25 cellular contexts compared by ENCODE assay signal in the genomic region with DNA sequence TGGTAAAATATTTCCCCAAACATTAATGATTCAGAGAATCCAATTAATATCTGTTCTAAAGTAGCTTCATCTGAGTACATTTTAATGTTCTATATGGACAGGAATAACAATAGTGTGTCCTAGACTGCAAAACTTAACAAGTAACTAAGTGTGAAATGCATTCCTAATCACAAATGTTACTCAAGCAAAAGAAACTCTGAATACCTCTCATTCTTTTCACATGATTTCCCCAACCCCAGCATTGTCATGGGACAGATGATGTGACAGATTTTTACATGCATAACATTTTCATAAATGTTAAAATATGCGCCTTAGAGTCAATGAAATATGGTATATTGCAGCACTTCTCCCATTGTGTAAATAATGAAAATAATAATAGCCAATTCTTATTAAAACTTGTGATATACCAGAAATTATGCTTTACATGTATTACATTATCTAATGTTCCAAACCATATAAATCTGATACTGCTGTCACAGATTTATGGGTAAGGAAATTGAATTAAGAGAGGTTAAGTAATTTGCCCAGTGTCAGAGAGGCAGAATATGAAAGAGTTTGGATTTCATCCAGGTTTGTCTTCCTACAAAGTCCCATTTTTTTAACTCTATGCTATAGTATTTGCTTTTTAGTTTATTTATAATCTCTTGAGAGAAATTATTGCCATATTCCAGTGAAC.
DNase-seq lines count a peak whose midpoint lies in the region; ATAC-seq and TF ChIP-seq lines count a peak whose summit lies in the region.
"Had no signal": no experiment of that assay in that cellular context is flagged by ENCODE, and none has a peak within 500 bp of the region (broad histone marks: within the 10 kb centered on the region; RNA-seq: fewer than 3 reads in every experiment).

No MANE protein-coding gene starts in this region.

- no peaks in the 10 kb centered on the region for H3K9me3 ChIP-seq in GM23248 (ENCODE audit: low read depth)
- no peaks in the 10 kb centered on the region for H3K9me3 ChIP-seq in body of pancreas
- H3K9me3 ChIP-seq: HAP-1, lower lobe of right lung had no signal

- H3K27ac ChIP-seq in GM23248 = peak overlapping the region; percentile 16; the same call in 1 of the 2 replicates
- no peak overlapping the region for H3K27ac ChIP-seq in body of pancreas
- H3K27ac ChIP-seq: C4-2B, lower lobe of right lung, RWPE1, VCaP had no signal

- no peaks in the 10 kb centered on the region for H3F3A ChIP-seq in GM23248 (ENCODE audit: insufficient read depth)

- no peaks in the 10 kb centered on the region for H3K36me3 ChIP-seq in GM23248 (ENCODE audit: low read depth)
- H3K36me3 ChIP-seq in body of pancreas (replicated peaks in 1 of 2; ENCODE audit: insufficient read depth in 1 of 2, low read depth in 2 of 2) = no peaks in the 10 kb centered on the region
- H3K36me3 ChIP-seq: HAP-1, lower lobe of right lung had no signal

- TF ChIP-seq CTCF in body of pancreas (IDR thresholded peaks at IDR 0.05) = no peak

- DNase-seq in GM23248 (peak; percentile 31), dedifferentiated amniotic fluid mesenchymal stem cell (ENCODE audit: extremely low spot score) (peak; percentile 26), myocyte (ENCODE audit: low read depth) (peak; percentile 13), body of pancreas (no peak), NCI-H2107 (lab: John Stamatoyannopoulos, UW) (no peak), DMS114 treated with DMSO at 0.1 percent for 48 hours (lab: John Stamatoyannopoulos, UW; ENCODE audit: unreplicated experiment) (no peak)
- DNase-seq: activated CD4-positive, alpha-beta T cell treated with anti-CD3 and anti-CD28 coated beads, Interleukin-2, amount 10 ng/mL, durations not matched to agents 24 days and 14 days; activated naive CD4-positive, alpha-beta T cell treated with anti-CD3 and anti-CD28 coated beads for 36 hours; activated T-cell treated with anti-CD3 and anti-CD28 coated beads, Interleukin-2, amount 50 U/mL, for 48 hours; anterior cingulate cortex; Calu3; effector CD4-positive, alpha-beta T cell; erythroblast; IMR-90; lower lobe of right lung; NCI-H1092 treated with DMSO at 0.1 percent for 48 hours; NCI-H526; posterior cingulate gyrus had no signal

- no peaks in the 10 kb centered on the region for H3K79me2 ChIP-seq in GM23248 (ENCODE audit: insufficient read depth)

- no peak for TF ChIP-seq POLR2A in body of pancreas (IDR thresholded peaks at IDR 0.05)

- H3K4me1 ChIP-seq in GM23248 (ENCODE audit: insufficient read depth) (0 out of 2 replicates have a peak, but pooled peaks cover 13% of the 10 kb centered on the region), body of pancreas (no peaks in the 10 kb centered on the region)
- H3K4me1 ChIP-seq: HAP-1, lower lobe of right lung had no signal

- H3K27me3 ChIP-seq in GM23248 (replicated peaks; ENCODE audit: insufficient read depth) (no peaks in the 10 kb centered on the region), body of pancreas (no peaks in the 10 kb centered on the region)

- H2AFZ ChIP-seq in GM23248 = no peak overlapping the region

- ATAC-seq in body of pancreas = no peak
- ATAC-seq in HG02571 (IDR thresholded peaks at IDR 0.05; ENCODE audit: unreplicated experiment) = no peak
- ATAC-seq: lower lobe of right lung, sciatic nerve had no signal

- in situ Hi-C loops in GM23248 (cut with MboI) = no loop called here

- no peak overlapping the region for H3K9ac ChIP-seq in GM23248

- H4K20me1 ChIP-seq in GM23248 (ENCODE audit: insufficient read depth) = no peaks in the 10 kb centered on the region

- WGBS in GM23248 (ENCODE audit: low coverage in 1 of 2, low lambda C conversion rate in 2 of 2, missing lambda C conversion rate in 2 of 2), 2 experiments = 91 to 100% methylated on average over 1 of the region's 1 CpG
- 66 to 84% methylated on average over 1 of the region's 1 CpG for WGBS in body of pancreas, 2 donors

- H3K9me2 ChIP-seq in GM23248 (ENCODE audit: insufficient read depth) = no peaks in the 10 kb centered on the region

- no peak overlapping the region for H3K4me2 ChIP-seq in GM23248 (ENCODE audit: unreplicated experiment)

- no peak overlapping the region for H3K4me3 ChIP-seq in GM23248
- H3K4me3 ChIP-seq in body of pancreas = no peak overlapping the region
- H3K4me3 ChIP-seq: HAP-1, lower lobe of right lung had no signal

- intact Hi-C loops in body of pancreas (cut with DNase I) = no loop called here

TF ChIP-seq in PFSK-1, 5 proteins besides CTCF, POLR2A, EP300 and RAD21:
- TF ChIP-seq POLR2AphosphoS5 (IDR thresholded peaks at IDR 0.05; ENCODE audit: low read depth, low read length) (no peak), TAF1 (IDR thresholded peaks at IDR 0.05; ENCODE audit: borderline replicate concordance, insufficient read depth, low read length) (0 out of 2 replicates have a peak, but pooled peaks have one; percentile 18)

Comparison
In these comparisons a context has a peak if more than half of its experiments do, and no peak if none do; other contexts are left out.
1. DNase-seq: peak in GM23248 (single experiment), dedifferentiated amniotic fluid mesenchymal stem cell (single experiment) and myocyte (single experiment); none in body of pancreas (0 of 4), NCI-H2107 (single experiment) and DMS114 treated with DMSO at 0.1 percent for 48 hours (single experiment).